In genomic region chr22:50548046-50548912, GRCh38 we compare ENCODE assay signal across 9 cellular contexts. TPM values are rescaled to one million over a fixed set of nuclear protein-coding genes. Genes with fewer than 3 reads are reported as not detected.
DNase-seq lines count a peak whose midpoint lies in the region; ATAC-seq, FAIRE-seq and TF ChIP-seq lines count a peak whose summit lies in the region.
"Had no signal": no experiment of that assay in that cellular context is flagged by ENCODE, and none has a peak within 500 bp of the region (broad histone marks: within the 10 kb centered on the region; RNA-seq: fewer than 3 reads in every experiment).

No MANE protein-coding gene starts in this region.

- H3K27me3 Mint-ChIP-seq in effector memory CD8-positive, alpha-beta T cell = no peaks in the 10 kb centered on the region
- H3K27me3 Mint-ChIP-seq in neural progenitor cell (ENCODE audit: insufficient read depth, low read depth) = peaks cover 9% of the 10 kb centered on the region

- no peak overlapping the region for H2AFZ ChIP-seq in neural progenitor cell (replicated peaks)

- H3K27ac ChIP-seq in neural progenitor cell = no peak overlapping the region

- H3K79me2 ChIP-seq in neural progenitor cell (ENCODE audit: low read depth) = no peaks in the 10 kb centered on the region

- H3K4me1 ChIP-seq in neural progenitor cell = no peaks in the 10 kb centered on the region

- H3K9me3 ChIP-seq in neural progenitor cell (ENCODE audit: low read depth) = no peaks in the 10 kb centered on the region

- no peak overlapping the region for H3K4me2 ChIP-seq in neural progenitor cell

- no peak; the same call in 1 of the 2 replicates for TF ChIP-seq POLR2A in GM12892 (IDR thresholded peaks at IDR 0.05; ENCODE audit: low read depth, low read length)

- ATAC-seq in effector memory CD8-positive, alpha-beta T cell (replicated peaks) = peak; percentile 50
- ATAC-seq in GM21367 (IDR thresholded peaks at IDR 0.05; ENCODE audit: unreplicated experiment) (no peak), GM18867 (IDR thresholded peaks at IDR 0.05; ENCODE audit: unreplicated experiment) (no peak)

- peak overlapping the region; percentile 56 to 77 for H3K4me3 Mint-ChIP-seq in effector memory CD8-positive, alpha-beta T cell
- H3K4me3 Mint-ChIP-seq in neural progenitor cell = no peak overlapping the region

- H3K27ac Mint-ChIP-seq in effector memory CD8-positive, alpha-beta T cell = peak overlapping the region; percentile 79 to 90
- no peak overlapping the region for H3K27ac Mint-ChIP-seq in neural progenitor cell

- no peak overlapping the region for H3K4me3 ChIP-seq in neural progenitor cell

- DNase-seq in GM12892 (ENCODE audit: insufficient read length) = peak; percentile 77
- DNase-seq in activated CD4-positive, alpha-beta T cell treated with anti-CD3 and anti-CD28 coated beads for 48 hours = peak; percentile 63
- peak in 2 of 3 experiments; percentile 38 to 54 for DNase-seq in effector memory CD8-positive, alpha-beta T cell
- peak; percentile 63 for DNase-seq in stimulated activated CD4-positive, alpha-beta T cell treated with anti-CD3 and anti-CD28 coated beads, Interleukin-4, amount 100 ng/mL, for 1 hour
- no peak for DNase-seq in NCI-H1436 (lab: John Stamatoyannopoulos, UW)
- no peak for DNase-seq in neural progenitor cell (ENCODE audit: low spot score)

- H3K36me3 ChIP-seq in neural progenitor cell = no peaks in the 10 kb centered on the region

- peaks cover 17% of the 10 kb centered on the region for H3K36me3 Mint-ChIP-seq in effector memory CD8-positive, alpha-beta T cell (ENCODE audit: insufficient read depth)
- no peaks in the 10 kb centered on the region for H3K36me3 Mint-ChIP-seq in neural progenitor cell

- no peaks in the 10 kb centered on the region for H4K20me1 ChIP-seq in neural progenitor cell (ENCODE audit: low read depth)

- peaks cover 27% of the 10 kb centered on the region for H3K27me3 ChIP-seq in neural progenitor cell

- H3F3A ChIP-seq in neural progenitor cell (ENCODE audit: low read depth) = peaks cover 6% of the 10 kb centered on the region

- no peak overlapping the region for H3K9ac ChIP-seq in neural progenitor cell

- peak; percentile 64 for FAIRE-seq in GM12892 (lab: Jason Lieb, UNC)

- H3K4me1 Mint-ChIP-seq in effector memory CD8-positive, alpha-beta T cell (ENCODE audit: low read depth in 2 of 2) = peaks cover 31 to 35% of the 10 kb centered on the region in 2 donors
- H3K4me1 Mint-ChIP-seq in neural progenitor cell = no peaks in the 10 kb centered on the region

- H3K9me3 Mint-ChIP-seq in effector memory CD8-positive, alpha-beta T cell = no peaks in the 10 kb centered on the region
- no peaks in the 10 kb centered on the region for H3K9me3 Mint-ChIP-seq in neural progenitor cell

- TF ChIP-seq CTCF in neural progenitor cell (IDR thresholded peaks at IDR 0.05) = no peak

RNA-seq across cellular contexts. Expression of gene KLHDC7B, which starts 2.6 kb away (rescaled TPM):
- polyA plus RNA-seq in GM12892 (2012; ENCODE audit: missing spikeins) = 0.47 TPM
- not detected in 2 replicates for total RNA-seq in neural progenitor cell (ENCODE audit: low replicate concordance)

RNA-seq across cellular contexts. Expression of gene SYCE3, which starts 14.4 kb away (rescaled TPM):
- 0.87 TPM for polyA plus RNA-seq in GM12892 (2012; ENCODE audit: missing spikeins)
- 2.8 TPM in 1 of 2 replicates, not detected in the other for total RNA-seq in neural progenitor cell (ENCODE audit: low replicate concordance)
- total RNA-seq: SK-MEL-5 had no signal

RNA-seq across cellular contexts. Expression of gene TYMP, which starts 18.5 kb away (rescaled TPM):
- 9.6 TPM for polyA plus RNA-seq in GM12892 (2012; ENCODE audit: missing spikeins)
- total RNA-seq in neural progenitor cell (ENCODE audit: low replicate concordance) = 0.81 TPM in 1 of 2 replicates, not detected in the other

RNA-seq across cellular contexts. Expression of gene SCO2, which starts 22.9 kb away (rescaled TPM):
- polyA plus RNA-seq in GM12892 (2012; ENCODE audit: missing spikeins) = 2.5 TPM
- 1.1 TPM in 1 of 2 replicates, not detected in the other for total RNA-seq in neural progenitor cell (ENCODE audit: low replicate concordance)

RNA-seq across cellular contexts. Expression of gene CPT1B, which starts 29.9 kb away (rescaled TPM):
- polyA plus RNA-seq in GM12892 (2012; ENCODE audit: missing spikeins) = 56.2 TPM
- 33.9 and 49.6 TPM in 2 replicates for total RNA-seq in neural progenitor cell (ENCODE audit: low replicate concordance)

Comparison
In these comparisons a context has a peak if more than half of its experiments do, and no peak if none do; other contexts are left out.
1. DNase-seq: peak in GM12892 (single experiment), activated CD4-positive, alpha-beta T cell treated with anti-CD3 and anti-CD28 coated beads for 48 hours (single experiment), effector memory CD8-positive, alpha-beta T cell (2 of 3) and stimulated activated CD4-positive, alpha-beta T cell treated with anti-CD3 and anti-CD28 coated beads, Interleukin-4, amount 100 ng/mL, for 1 hour (single experiment); none in NCI-H1436 (single experiment) and neural progenitor cell (single experiment).